ENCODE assay signal across 8 cellular contexts in the genomic region with DNA sequence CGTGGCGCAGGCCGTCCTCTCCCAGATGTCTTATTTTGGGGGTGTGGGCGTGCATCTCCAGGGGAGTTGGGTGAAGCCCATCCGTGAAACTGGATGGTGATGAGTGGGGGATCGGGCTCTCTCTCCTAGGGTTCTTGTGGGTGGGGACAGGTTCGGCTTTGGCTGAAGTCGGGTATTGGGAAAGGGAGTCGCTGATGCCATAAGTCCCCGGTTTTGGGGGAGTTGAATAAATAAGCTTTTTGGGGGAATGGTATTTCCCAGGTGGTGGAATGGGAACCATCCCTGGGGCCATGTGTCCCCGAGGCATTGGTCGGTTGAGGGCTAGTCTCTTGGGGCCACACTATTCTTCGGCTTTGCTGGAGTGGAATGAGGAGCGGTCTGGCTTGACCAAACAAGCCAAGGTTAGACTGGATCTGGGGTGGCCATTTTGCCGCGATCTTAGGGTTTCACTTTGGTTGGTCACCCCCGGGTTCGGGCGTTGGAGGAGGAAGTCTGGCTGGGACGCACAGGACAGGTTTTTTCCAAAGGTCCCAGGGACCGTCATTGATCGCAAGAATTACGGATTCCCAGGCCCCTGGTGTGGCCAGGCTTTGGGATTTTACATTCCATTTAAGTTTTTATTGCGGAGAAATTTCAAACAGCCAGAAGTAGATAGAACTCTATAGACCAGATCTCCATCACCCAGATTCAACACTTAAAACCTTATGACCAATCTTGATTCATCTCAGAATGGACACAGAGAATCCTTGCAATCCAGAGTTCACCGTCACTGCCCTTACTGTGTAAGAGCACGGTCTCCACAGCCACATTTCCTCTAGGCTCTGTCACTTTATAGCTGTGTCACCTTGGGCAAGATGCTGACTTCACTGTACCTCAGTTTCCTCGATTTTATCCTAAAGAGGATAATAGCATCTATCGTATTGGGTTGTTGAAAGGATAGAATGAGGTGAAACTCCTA. TPM values are rescaled to one million over a fixed set of nuclear protein-coding genes. Genes with fewer than 3 reads are reported as not detected.
DNase-seq lines count a peak whose midpoint lies in the region; TF ChIP-seq lines count a peak whose summit lies in the region.

No MANE protein-coding gene starts in this region.

- 22% methylated on average over 28 of the region's 28 CpGs for WGBS in HUES64

- H3K9ac ChIP-seq in HUES64 (ENCODE audit: low read depth, low read length): peak overlapping the region; percentile 72
- peak overlapping the region; percentile 79 to 99 for H3K9ac ChIP-seq in stomach smooth muscle (ENCODE audit: low read length in 2 of 2)

- H3K27ac ChIP-seq in HUES64 (ENCODE audit: low read depth, low read length) (no peak overlapping the region), ascending aorta (peak overlapping the region; percentile 90 to 96), stomach smooth muscle (ENCODE audit: low read length) (no peak overlapping the region)

- TF ChIP-seq CTCF in ascending aorta (IDR thresholded peaks at IDR 0.05): no peak

- H3K36me3 ChIP-seq in HUES64 (ENCODE audit: insufficient read depth, low read length) (peaks cover 10% of the 10 kb centered on the region), ascending aorta (peaks cover 0 to 21% of the 10 kb centered on the region in 2 donors), stomach smooth muscle (ENCODE audit: control insufficient read depth in 2 of 2, insufficient read depth in 2 of 2, low read length in 2 of 2) (peaks cover 11% of the 10 kb centered on the region in 2 donors)

- intact Hi-C loops in ascending aorta (cut with DNase I): loop anchor here (1.0 to 10.0 kb wide), 9 partner anchors 152 to 1714 kb away; partner anchors contain the start of genes DTD1, DZANK1, KAT14 and MGME1

- DNase-seq in Daoy (ENCODE audit: low read depth) (peak; percentile 21), ascending aorta (ENCODE audit: low spot score in 2 of 2) (no peak), iris pigment epithelial cell (ENCODE audit: low read depth) (peak; percentile 28), NK-92 (lab: John Stamatoyannopoulos, UW; ENCODE audit: unreplicated experiment) (no peak), foreskin melanocyte (no peak)
- DNase-seq in NK-92 treated with Interleukin-12 subunit alpha and Interleukin-12 subunit beta, amount 100 ng/mL, for 24 hours (lab: John Stamatoyannopoulos, UW): no peak

- peak overlapping the region; percentile 72 for H3K4me3 ChIP-seq in HUES64 (ENCODE audit: low read length)
- H3K4me3 ChIP-seq in ascending aorta: peak overlapping the region; percentile 77 to 87
- H3K4me3 ChIP-seq in stomach smooth muscle (ENCODE audit: low read length in 2 of 2): peak overlapping the region; percentile 96 to 97

- peaks cover 5% of the 10 kb centered on the region; the same call in 1 of the 2 replicates for H3K4me1 ChIP-seq in HUES64 (ENCODE audit: insufficient read depth, low read length)
- peaks cover 0 to 7% of the 10 kb centered on the region in 2 donors for H3K4me1 ChIP-seq in ascending aorta
- peaks cover 20% of the 10 kb centered on the region for H3K4me1 ChIP-seq in stomach smooth muscle (ENCODE audit: control insufficient read depth, insufficient read depth, low read length)

- H3K9me3 ChIP-seq in HUES64 (ENCODE audit: insufficient read depth, low read depth, low read length): peaks cover 11% of the 10 kb centered on the region
- H3K9me3 ChIP-seq in ascending aorta: peaks cover 2 to 19% of the 10 kb centered on the region in 2 donors
- H3K9me3 ChIP-seq in stomach smooth muscle (ENCODE audit: control insufficient read depth in 2 of 2, low read length in 2 of 2): peaks cover 6 to 10% of the 10 kb centered on the region in 2 donors

- H3K27me3 ChIP-seq in HUES64 (ENCODE audit: insufficient read depth, low read length): no peaks in the 10 kb centered on the region
- no peaks in the 10 kb centered on the region for H3K27me3 ChIP-seq in ascending aorta
- H3K27me3 ChIP-seq in stomach smooth muscle (ENCODE audit: control insufficient read depth in 1 of 2, insufficient read depth in 2 of 2, low read length in 2 of 2): peaks cover 0 to 3% of the 10 kb centered on the region in 2 donors

RNA-seq across cellular contexts. Expression of gene ZNF133, which starts 0.7 kb away (rescaled TPM):
- total RNA-seq in Daoy (2014; rRNA removed; shearing (Covaris generic)): 11.7 and 12.9 TPM in 2 replicates
- polyA plus RNA-seq in HUES64 (2013, experiment 1 of 2): 7.6 TPM
- polyA plus RNA-seq in HUES64 (2013, experiment 2 of 2): 8.2 TPM
- 0.85 TPM for total RNA-seq in ascending aorta

Comparison
In these comparisons a context has a peak if more than half of its experiments do, and no peak if none do; other contexts are left out.
1. DNase-seq: peak in Daoy (single experiment) and iris pigment epithelial cell (single experiment); none in ascending aorta (0 of 2), NK-92 (single experiment), foreskin melanocyte (single experiment) and NK-92 treated with Interleukin-12 subunit alpha and Interleukin-12 subunit beta, amount 100 ng/mL, for 24 hours (single experiment).
2. H3K27ac ChIP-seq: peak in ascending aorta (2 of 2); none in HUES64 (single experiment) and stomach smooth muscle (single experiment).
3. Peak in every context shown above with its lines, with median percentiles within 50 percentile points of each other: H3K4me3 ChIP-seq.